In the genomic region with DNA sequence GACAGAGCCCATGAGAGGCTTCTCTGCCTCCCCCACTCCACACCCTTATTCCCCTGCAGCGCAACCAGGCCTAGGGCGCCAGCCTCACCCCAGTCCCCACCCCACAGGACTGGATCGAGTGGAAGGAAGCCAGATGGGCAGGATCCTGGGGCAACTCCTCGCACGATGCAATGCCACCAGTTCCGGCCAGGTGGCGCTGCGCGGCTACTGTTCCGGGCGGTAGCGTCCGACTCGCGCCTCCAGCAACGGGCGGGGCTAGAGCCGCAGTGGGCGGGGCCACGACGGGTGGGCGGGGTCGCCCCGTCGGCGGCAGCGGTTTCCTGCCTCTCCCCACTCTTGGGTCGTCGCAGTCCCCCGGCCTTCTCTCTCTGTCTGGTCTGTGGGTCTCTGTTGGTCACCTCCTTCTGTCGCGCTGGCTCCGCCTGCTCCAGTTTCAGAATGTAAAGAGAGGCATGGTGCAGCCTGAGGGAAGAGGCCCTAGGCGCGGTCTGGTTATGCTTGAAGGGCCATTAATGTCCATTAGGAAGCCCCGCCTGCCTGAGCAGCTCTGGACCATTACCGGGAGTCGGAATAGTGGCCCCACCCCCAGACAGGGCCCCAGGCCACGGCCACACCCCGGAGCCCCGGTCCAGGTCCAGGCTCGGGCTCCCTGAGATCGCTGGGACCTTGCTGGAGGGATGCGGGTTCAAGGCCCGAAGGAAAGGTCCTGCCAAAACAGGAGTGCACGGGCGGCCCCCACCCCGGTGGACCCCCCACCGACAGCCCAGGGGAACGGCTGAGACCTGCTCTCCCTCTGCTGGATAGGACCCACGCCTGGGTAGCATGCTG, we compare ENCODE assay signal across 1 cellular context.
A peak's percentile ranks its signal among the peaks of the same experiment; 100 is the strongest.
TF ChIP-seq lines count a peak whose summit lies in the region.

No MANE protein-coding gene starts in this region.

TF ChIP-seq in K562, 482 proteins besides CTCF, POLR2A, EP300 and RAD21 (continues in another document):
- TF ChIP-seq LCOR (CRISPR knock-in tag; IDR thresholded peaks at IDR 0.05) (peak; percentile 61; the same call in 1 of the 2 replicates), ZFX (CRISPR knock-in tag; IDR thresholded peaks at IDR 0.05) (peak; percentile 79), SLC30A9 (CRISPR knock-in tag; IDR thresholded peaks at IDR 0.05) (no peak), JUND (IDR thresholded peaks at IDR 0.05; ENCODE audit: borderline replicate concordance, low read depth, low read length) (peak; percentile 33; the same call in 1 of the 2 replicates), JUND (tag; IDR thresholded peaks at IDR 0.05; ENCODE audit: borderline replicate concordance, low read depth, low read length) (no peak; the same call in 2 of the 3 replicates), BCLAF1 (IDR thresholded peaks at IDR 0.05; ENCODE audit: borderline replicate concordance in 1 of 2, control insufficient read depth in 1 of 2, low read depth in 2 of 2, low read length in 1 of 2) (no peak), POU5F1 (IDR thresholded peaks at IDR 0.05; ENCODE audit: borderline replicate concordance, low read depth, low read length, partially characterized antibody) (no peak), EP400 (IDR thresholded peaks at IDR 0.05) (peak; percentile 32; the same call in 1 of the 2 replicates), NBN (IDR thresholded peaks at IDR 0.05; ENCODE audit: low read depth) (no peak), SNIP1 (IDR thresholded peaks at IDR 0.05; ENCODE audit: low read depth) (no peak), MEF2A (IDR thresholded peaks at IDR 0.05; ENCODE audit: control insufficient read depth, low read depth, low read length) (no peak), CGGBP1 (CRISPR knock-in tag; IDR thresholded peaks at IDR 0.05) (no peak), MTA1 (IDR thresholded peaks at IDR 0.05; ENCODE audit: borderline replicate concordance) (no peak), MNT (conservative IDR thresholded peaks at IDR 0.05) (peak in 1 of 2 experiments; percentile 58; a peak in 3 of 4 replicates), ZNF23 (CRISPR knock-in tag; IDR thresholded peaks at IDR 0.05) (no peak), SIN3A (IDR thresholded peaks at IDR 0.05; ENCODE audit: borderline replicate concordance in 2 of 2, control insufficient read depth in 1 of 2, low read depth in 2 of 2, low read length in 2 of 2) (peak; percentile 23 to 45; a peak in 2 of 4 replicates), PHB (CRISPR knock-in tag; IDR thresholded peaks at IDR 0.05) (no peak), ZNF696 (CRISPR knock-in tag; conservative IDR thresholded peaks at IDR 0.05) (no peak), SIN3B (IDR thresholded peaks at IDR 0.05; ENCODE audit: low read depth) (no peak), ETV6 (IDR thresholded peaks at IDR 0.05; ENCODE audit: borderline replicate concordance in 1 of 2, low read depth in 2 of 2, low read length in 1 of 2) (no peak), ETV6 (CRISPR knock-in tag; IDR thresholded peaks at IDR 0.05; ENCODE audit: borderline replicate concordance) (no peak), ZNF174 (CRISPR knock-in tag; IDR thresholded peaks at IDR 0.05) (no peak), ZNF324 (CRISPR knock-in tag; IDR thresholded peaks at IDR 0.05) (no peak), TCF7L2 (IDR thresholded peaks at IDR 0.05; ENCODE audit: low read depth, low read length) (no peak), RBFOX2 (IDR thresholded peaks at IDR 0.05; ENCODE audit: low read depth, low read length) (peak; percentile 66), BMI1 (IDR thresholded peaks at IDR 0.05; ENCODE audit: low read length) (no peak), CREBBP (IDR thresholded peaks at IDR 0.05; ENCODE audit: low read depth, low read length) (no peak), FOXA3 (CRISPR knock-in tag; conservative IDR thresholded peaks at IDR 0.05 in 1 of 2, IDR thresholded peaks at IDR 0.05 in 1 of 2) (no peak), TAF15 (IDR thresholded peaks at IDR 0.05; ENCODE audit: low read depth, low read length) (no peak), ZNF609 (CRISPR knock-in tag; IDR thresholded peaks at IDR 0.05; ENCODE audit: borderline replicate concordance) (0 out of 2 replicates have a peak, but pooled peaks have one; percentile 34), KLF6 (CRISPR knock-in tag; IDR thresholded peaks at IDR 0.05; ENCODE audit: borderline replicate concordance) (no peak), CBX5 (IDR thresholded peaks at IDR 0.05; ENCODE audit: borderline replicate concordance, low read depth) (no peak), C11orf30 (IDR thresholded peaks at IDR 0.05; ENCODE audit: low read depth) (no peak), TCFL5 (CRISPR knock-in tag; conservative IDR thresholded peaks at IDR 0.05) (no peak), ARNT (IDR thresholded peaks at IDR 0.05) (no peak), NR2C2 (CRISPR knock-in tag; IDR thresholded peaks at IDR 0.05) (no peak), NR2C2 (tag; IDR thresholded peaks at IDR 0.05) (no peak), ZNF133 (CRISPR knock-in tag; IDR thresholded peaks at IDR 0.05) (no peak), RFX1 (IDR thresholded peaks at IDR 0.05) (no peak), ILF3 (IDR thresholded peaks at IDR 0.05; ENCODE audit: borderline replicate concordance) (no peak), ASH1L (IDR thresholded peaks at IDR 0.05; ENCODE audit: borderline replicate concordance, low read depth, partially characterized antibody) (no peak), NCOA2 (IDR thresholded peaks at IDR 0.05; ENCODE audit: partially characterized antibody in 2 of 2) (no peak), MYNN (IDR thresholded peaks at IDR 0.05) (0 out of 2 replicates have a peak, but pooled peaks have one; percentile 14), MYNN (CRISPR knock-in tag; IDR thresholded peaks at IDR 0.05) (no peak), UBTF (IDR thresholded peaks at IDR 0.05; ENCODE audit: borderline replicate concordance in 1 of 2, low read depth in 2 of 2, low read length in 2 of 2) (no peak), ZNF561 (CRISPR knock-in tag; conservative IDR thresholded peaks at IDR 0.05) (no peak), CCNT2 (IDR thresholded peaks at IDR 0.05; ENCODE audit: borderline replicate concordance, extremely low read depth, insufficient read length, low read depth, low read length) (peak; percentile 56), HMG20B (CRISPR knock-in tag; IDR thresholded peaks at IDR 0.05) (no peak), PTTG1 (tag; IDR thresholded peaks at IDR 0.05; ENCODE audit: low read depth) (no peak)
- TF ChIP-seq, protein P1, sequence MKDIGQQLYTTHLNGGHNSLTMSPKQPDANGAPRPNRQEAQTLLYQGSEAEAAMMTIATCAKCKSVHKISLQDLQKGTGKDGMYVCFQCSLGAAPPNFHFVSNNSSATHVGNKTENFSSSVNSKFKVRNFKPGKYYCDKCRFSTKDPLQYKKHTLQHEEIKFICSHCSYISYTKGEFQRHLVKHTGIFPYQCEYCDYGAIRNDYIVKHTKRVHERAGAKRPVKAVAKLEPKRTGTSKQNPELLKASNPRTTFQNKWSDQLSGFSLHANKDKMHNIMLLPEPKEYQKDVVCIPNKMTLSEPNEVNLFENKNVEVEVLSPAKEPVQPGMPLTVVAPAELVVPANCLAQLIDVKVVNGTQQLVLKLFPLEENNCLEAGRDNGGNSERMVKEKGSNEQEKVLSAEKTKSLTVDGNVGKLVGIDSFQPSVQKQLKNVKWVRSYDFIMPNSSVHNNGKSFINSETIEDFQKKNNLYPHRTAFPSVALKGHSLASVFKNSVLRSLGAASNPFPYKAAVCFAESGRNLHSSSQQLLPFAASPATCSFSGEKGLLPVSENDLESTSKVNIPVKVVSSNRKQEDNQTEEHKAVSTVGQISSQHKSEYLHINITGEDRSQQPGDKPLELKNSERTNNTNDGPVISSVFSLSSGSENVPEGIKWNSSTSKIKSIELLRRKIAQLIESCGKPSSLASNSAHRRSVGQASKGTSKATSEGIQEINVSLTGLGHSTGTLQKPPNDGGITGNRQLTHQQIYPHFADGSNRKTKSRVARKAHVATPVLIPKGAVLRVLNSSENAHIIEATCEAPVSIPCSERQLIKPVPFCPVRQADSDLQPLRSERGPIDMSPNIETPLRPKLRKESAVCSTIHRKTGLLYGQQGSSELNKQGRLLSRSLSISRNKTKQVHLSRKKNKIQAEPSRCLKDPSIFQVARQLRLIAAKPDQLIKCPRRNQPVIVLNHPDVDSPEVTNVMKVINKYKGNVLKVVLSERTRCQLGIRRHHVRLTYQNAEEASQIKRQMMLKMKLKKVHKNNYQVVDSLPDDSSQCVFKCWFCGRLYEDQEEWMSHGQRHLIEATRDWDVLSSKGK (CRISPR knock-in tag; IDR thresholded peaks at IDR 0.05): no peak
- TF ChIP-seq, protein P2, sequence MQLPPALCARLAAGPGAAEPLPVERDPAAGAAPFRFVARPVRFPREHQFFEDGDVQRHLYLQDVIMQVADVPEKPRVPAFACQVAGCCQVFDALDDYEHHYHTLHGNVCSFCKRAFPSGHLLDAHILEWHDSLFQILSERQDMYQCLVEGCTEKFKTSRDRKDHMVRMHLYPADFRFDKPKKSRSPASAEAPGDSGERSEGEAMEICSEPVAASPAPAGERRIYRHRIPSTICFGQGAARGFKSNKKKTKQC (CRISPR knock-in tag; IDR thresholded peaks at IDR 0.05): no peak
